8 cellular contexts compared by ENCODE assay signal in the genomic region with DNA sequence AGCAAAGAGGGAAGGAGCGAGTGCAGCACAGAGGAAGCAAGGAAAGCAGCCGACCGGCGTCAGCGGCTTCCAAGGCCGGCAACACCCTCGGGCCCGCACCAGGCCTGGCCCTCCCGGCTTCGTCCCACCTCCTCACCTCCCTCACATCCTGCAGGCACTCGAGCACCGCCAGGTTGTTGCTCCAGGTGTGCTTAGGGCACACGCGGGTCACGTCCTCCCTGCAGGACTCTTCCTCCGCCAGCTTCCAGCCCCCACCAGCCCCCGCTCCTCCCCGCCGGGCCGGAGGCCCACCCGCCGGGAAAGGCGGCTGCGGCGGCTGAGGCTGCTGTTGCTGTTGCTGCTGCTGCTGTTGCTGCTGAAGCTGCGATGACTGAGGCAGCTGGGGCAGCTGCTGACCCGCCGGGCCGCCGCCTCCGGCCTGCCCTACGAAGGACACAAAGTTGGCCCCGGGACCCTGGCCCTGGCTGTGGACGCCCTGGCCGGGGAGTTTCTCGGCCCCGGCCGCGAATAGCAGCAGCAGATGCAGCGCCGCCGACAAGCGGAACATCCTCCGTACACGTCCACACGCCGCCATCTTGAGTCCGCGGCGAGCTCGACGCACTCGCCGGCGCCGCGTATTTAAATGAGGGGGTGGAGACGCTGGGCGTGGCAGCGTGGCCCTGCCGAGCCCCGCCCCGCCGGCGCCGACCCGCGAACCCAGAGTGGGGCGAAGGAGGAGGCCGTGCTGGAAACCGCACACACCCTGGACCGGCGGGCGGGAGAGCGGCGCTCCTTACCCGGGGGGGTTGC. TPM values are rescaled to one million over a fixed set of nuclear protein-coding genes. Genes with fewer than 3 reads are reported as not detected.
DNase-seq lines count a peak whose midpoint lies in the region; ATAC-seq and TF ChIP-seq lines count a peak whose summit lies in the region.

A gene (minus strand): TSS at position 594 of the 789 bp plus-strand sequence. CDS start 20 bp downstream, at position 574.

- H3K27ac Mint-ChIP-seq in naive thymus-derived CD8-positive, alpha-beta T cell: peak within 1 kb of the TSS; percentile 90 to 99 (median 96)
- peak within 1 kb of the TSS; percentile 97 for H3K27ac Mint-ChIP-seq in stimulated activated naive B cell treated with anti-CD40 and anti-IgM and Interleukin-4, amounts not matched to agents 10 μg/mL and 1 μg/mL and 100 μg/mL, for 72 hours

- H3K36me3 Mint-ChIP-seq in naive thymus-derived CD8-positive, alpha-beta T cell: peaks cover 0 to 6% (median 0%) of the 10 kb centered on the region in 3 donors
- peaks cover 0 to 15% of the 10 kb centered on the region in 2 donors for H3K36me3 Mint-ChIP-seq in stimulated activated naive B cell treated with anti-CD40 and anti-IgM and Interleukin-4, amounts not matched to agents 10 μg/mL and 1 μg/mL and 100 μg/mL, for 72 hours

- H3K4me1 Mint-ChIP-seq in naive thymus-derived CD8-positive, alpha-beta T cell: peaks cover 31 to 71% (median 66%) of the 10 kb centered on the region in 4 donors
- peaks cover 26 to 44% of the 10 kb centered on the region in 2 donors for H3K4me1 Mint-ChIP-seq in stimulated activated naive B cell treated with anti-CD40 and anti-IgM and Interleukin-4, amounts not matched to agents 10 μg/mL and 1 μg/mL and 100 μg/mL, for 72 hours

- DNase-seq in DMS53 treated with DMSO at 0.1 percent for 48 hours (lab: John Stamatoyannopoulos, UW; ENCODE audit: unreplicated experiment) (peak; percentile 70), RKO (ENCODE audit: low spot score) (peak; percentile 89), fibroblast of gingiva (ENCODE audit: low read depth) (peak; percentile 89)
- DNase-seq in activated T-helper 1 cell treated with anti-CD3 and anti-CD28 coated beads, Interleukin-2, amount 50 U/mL, for 16 hours (ENCODE audit: low read depth in 1 of 2, low spot score in 1 of 2): peak; percentile 79 to 86
- peak; percentile 81 to 93 (median 90) for DNase-seq in naive thymus-derived CD8-positive, alpha-beta T cell
- DNase-seq in stimulated activated naive B cell treated with anti-CD40 and anti-IgM and Interleukin-4, amounts not matched to agents 10 μg/mL and 1 μg/mL and 100 μg/mL, for 72 hours: peak; percentile 86

- POLR2A ChIA-PET in naive thymus-derived CD8-positive, alpha-beta T cell (lab: Charles Lee): interaction anchor here (0.5 to 3.2 kb wide), 21 partner anchors 11 to 1042 kb away, joined by 3 to 20 read pairs (median 4); a partner anchor contains a TSS

- TF ChIP-seq EP300 in Ishikawa (IDR thresholded peaks at IDR 0.05; ENCODE audit: borderline replicate concordance): 0 out of 2 replicates have a peak, but pooled peaks have one; percentile 29

- H3K27me3 Mint-ChIP-seq in naive thymus-derived CD8-positive, alpha-beta T cell: no peaks in the 10 kb centered on the region
- H3K27me3 Mint-ChIP-seq in stimulated activated naive B cell treated with anti-CD40 and anti-IgM and Interleukin-4, amounts not matched to agents 10 μg/mL and 1 μg/mL and 100 μg/mL, for 72 hours: no peaks in the 10 kb centered on the region

- ATAC-seq in GM21619 (IDR thresholded peaks at IDR 0.05; ENCODE audit: unreplicated experiment): peak; percentile 94
- peak; percentile 86 to 90 for ATAC-seq in naive thymus-derived CD8-positive, alpha-beta T cell
- peak; percentile 97 to 98 for ATAC-seq in stimulated activated naive B cell treated with anti-CD40 and anti-IgM and Interleukin-4, amounts not matched to agents 10 μg/mL and 1 μg/mL and 100 μg/mL, for 72 hours (replicated peaks)

- H3K4me3 Mint-ChIP-seq in naive thymus-derived CD8-positive, alpha-beta T cell: peak within 1 kb of the TSS; percentile 86 to 99 (median 94)
- H3K4me3 Mint-ChIP-seq in stimulated activated naive B cell treated with anti-CD40 and anti-IgM and Interleukin-4, amounts not matched to agents 10 μg/mL and 1 μg/mL and 100 μg/mL, for 72 hours: peak within 1 kb of the TSS; percentile 94 to 99

- no peaks in the 10 kb centered on the region for H3K9me3 Mint-ChIP-seq in naive thymus-derived CD8-positive, alpha-beta T cell
- no peaks in the 10 kb centered on the region for H3K9me3 Mint-ChIP-seq in stimulated activated naive B cell treated with anti-CD40 and anti-IgM and Interleukin-4, amounts not matched to agents 10 μg/mL and 1 μg/mL and 100 μg/mL, for 72 hours

- TF ChIP-seq RAD21 in Ishikawa (IDR thresholded peaks at IDR 0.05; ENCODE audit: low read depth): 0 out of 2 replicates have a peak, but pooled peaks have one; percentile 5

TF ChIP-seq in Ishikawa, 13 proteins besides CTCF, POLR2A, EP300 and RAD21:
- TF ChIP-seq, protein P1, sequence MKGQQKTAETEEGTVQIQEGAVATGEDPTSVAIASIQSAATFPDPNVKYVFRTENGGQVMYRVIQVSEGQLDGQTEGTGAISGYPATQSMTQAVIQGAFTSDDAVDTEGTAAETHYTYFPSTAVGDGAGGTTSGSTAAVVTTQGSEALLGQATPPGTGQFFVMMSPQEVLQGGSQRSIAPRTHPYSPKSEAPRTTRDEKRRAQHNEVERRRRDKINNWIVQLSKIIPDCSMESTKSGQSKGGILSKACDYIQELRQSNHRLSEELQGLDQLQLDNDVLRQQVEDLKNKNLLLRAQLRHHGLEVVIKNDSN (IDR thresholded peaks at IDR 0.05): no peak; the same call in 1 of the 2 replicates
- TF ChIP-seq CEBPB (IDR thresholded peaks at IDR 0.05) (no peak), CREB1 (IDR thresholded peaks at IDR 0.05; ENCODE audit: low read depth) (no peak; the same call in 1 of the 2 replicates), EGR1 (IDR thresholded peaks at IDR 0.05) (peak; percentile 18; the same call in 1 of the 2 replicates), YY1 (IDR thresholded peaks at IDR 0.05; ENCODE audit: low read depth) (peak; percentile 93), TEAD4 (IDR thresholded peaks at IDR 0.05) (no peak; the same call in 1 of the 2 replicates), FOXM1 (IDR thresholded peaks at IDR 0.05; ENCODE audit: borderline replicate concordance, low read depth) (no peak), TAF1 (IDR thresholded peaks at IDR 0.05; ENCODE audit: low read depth) (peak; percentile 98), NFIC (IDR thresholded peaks at IDR 0.05) (no peak; the same call in 1 of the 2 replicates), TCF12 (IDR thresholded peaks at IDR 0.05; ENCODE audit: low read depth) (no peak), ZBTB7A (IDR thresholded peaks at IDR 0.05; ENCODE audit: low read depth) (no peak)
- TF ChIP-seq, protein P2, sequence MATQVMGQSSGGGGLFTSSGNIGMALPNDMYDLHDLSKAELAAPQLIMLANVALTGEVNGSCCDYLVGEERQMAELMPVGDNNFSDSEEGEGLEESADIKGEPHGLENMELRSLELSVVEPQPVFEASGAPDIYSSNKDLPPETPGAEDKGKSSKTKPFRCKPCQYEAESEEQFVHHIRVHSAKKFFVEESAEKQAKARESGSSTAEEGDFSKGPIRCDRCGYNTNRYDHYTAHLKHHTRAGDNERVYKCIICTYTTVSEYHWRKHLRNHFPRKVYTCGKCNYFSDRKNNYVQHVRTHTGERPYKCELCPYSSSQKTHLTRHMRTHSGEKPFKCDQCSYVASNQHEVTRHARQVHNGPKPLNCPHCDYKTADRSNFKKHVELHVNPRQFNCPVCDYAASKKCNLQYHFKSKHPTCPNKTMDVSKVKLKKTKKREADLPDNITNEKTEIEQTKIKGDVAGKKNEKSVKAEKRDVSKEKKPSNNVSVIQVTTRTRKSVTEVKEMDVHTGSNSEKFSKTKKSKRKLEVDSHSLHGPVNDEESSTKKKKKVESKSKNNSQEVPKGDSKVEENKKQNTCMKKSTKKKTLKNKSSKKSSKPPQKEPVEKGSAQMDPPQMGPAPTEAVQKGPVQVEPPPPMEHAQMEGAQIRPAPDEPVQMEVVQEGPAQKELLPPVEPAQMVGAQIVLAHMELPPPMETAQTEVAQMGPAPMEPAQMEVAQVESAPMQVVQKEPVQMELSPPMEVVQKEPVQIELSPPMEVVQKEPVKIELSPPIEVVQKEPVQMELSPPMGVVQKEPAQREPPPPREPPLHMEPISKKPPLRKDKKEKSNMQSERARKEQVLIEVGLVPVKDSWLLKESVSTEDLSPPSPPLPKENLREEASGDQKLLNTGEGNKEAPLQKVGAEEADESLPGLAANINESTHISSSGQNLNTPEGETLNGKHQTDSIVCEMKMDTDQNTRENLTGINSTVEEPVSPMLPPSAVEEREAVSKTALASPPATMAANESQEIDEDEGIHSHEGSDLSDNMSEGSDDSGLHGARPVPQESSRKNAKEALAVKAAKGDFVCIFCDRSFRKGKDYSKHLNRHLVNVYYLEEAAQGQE (IDR thresholded peaks at IDR 0.05; ENCODE audit: low read depth): no peak
- TF ChIP-seq, protein P3, sequence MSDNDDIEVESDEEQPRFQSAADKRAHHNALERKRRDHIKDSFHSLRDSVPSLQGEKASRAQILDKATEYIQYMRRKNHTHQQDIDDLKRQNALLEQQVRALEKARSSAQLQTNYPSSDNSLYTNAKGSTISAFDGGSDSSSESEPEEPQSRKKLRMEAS (IDR thresholded peaks at IDR 0.05): peak; percentile 74
TF ChIP-seq in Ishikawa: peak in this region for 4.

RNA-seq across cellular contexts. Expression of the gene that starts here (rescaled TPM):
- total RNA-seq in naive thymus-derived CD8-positive, alpha-beta T cell: 100 to 1,000 TPM; 192 to 195 TPM
- polyA plus RNA-seq in naive thymus-derived CD8-positive, alpha-beta T cell: 100 to 1,000 TPM; 137 to 210 (median 164) TPM

Comparison
In these comparisons a context has a peak if more than half of its experiments do, and no peak if none do; other contexts are left out.
1. Peak in every context shown above with its lines: DNase-seq and ATAC-seq.